26 cellular contexts compared by ENCODE assay signal in genomic region chr12:44031472-44032185, GRCh38.
"Had no signal": no experiment of that assay in that cellular context is flagged by ENCODE, and none has a peak within 500 bp of the region (broad histone marks: within the 10 kb centered on the region; RNA-seq: fewer than 3 reads in every experiment).

No MANE protein-coding gene starts in this region.

- H3K4me2 ChIP-seq: smooth muscle cell had no signal

- H3K27me3 ChIP-seq: ascending aorta, colonic mucosa, dorsolateral prefrontal cortex, esophagus squamous epithelium, heart right ventricle, sigmoid colon, stomach, suprapubic skin, tibial nerve had no signal

- H3K27me3 Mint-ChIP-seq: activated T-cell treated with anti-CD3 and anti-CD28 coated beads, Interleukin-2, amount 50 U/mL, for 24 hours; activated T-helper 17 cell treated with anti-CD3 and anti-CD28 coated beads, Interleukin-2, amount 50 U/mL, for 72 hours; effector memory CD8-positive, alpha-beta T cell; naive thymus-derived CD4-positive, alpha-beta T cell; stimulated activated memory B cell treated with anti-CD40 and anti-IgM and Interleukin-4, amounts not matched to agents 10 μg/mL and 1 μg/mL and 100 μg/mL, for 72 hours had no signal

- H3K36me3 ChIP-seq: ascending aorta, colonic mucosa, heart right ventricle, lower lobe of right lung, sigmoid colon, suprapubic skin, tibial nerve had no signal

- ATAC-seq: activated naive CD4-positive, alpha-beta T cell treated with anti-CD3 and anti-CD28 coated beads, Interleukin-2, amount 50 U/mL, for 72 hours; activated T-helper 17 cell treated with anti-CD3 and anti-CD28 coated beads, Interleukin-2, amount 50 U/mL, for 72 hours; effector memory CD8-positive, alpha-beta T cell; heart right ventricle; lower lobe of right lung; naive thymus-derived CD4-positive, alpha-beta T cell; stimulated activated memory B cell treated with anti-CD40 and anti-IgM and Interleukin-4, amounts not matched to agents 10 μg/mL and 1 μg/mL and 100 μg/mL, for 72 hours; WTC11 had no signal

- H3K27ac Mint-ChIP-seq: activated naive CD4-positive, alpha-beta T cell treated with anti-CD3 and anti-CD28 coated beads, Interleukin-2, amount 50 U/mL, for 72 hours; activated T-cell treated with anti-CD3 and anti-CD28 coated beads, Interleukin-2, amount 50 U/mL, for 24 hours; activated T-helper 17 cell treated with anti-CD3 and anti-CD28 coated beads, Interleukin-2, amount 50 U/mL, for 72 hours; effector memory CD8-positive, alpha-beta T cell; naive thymus-derived CD4-positive, alpha-beta T cell; stimulated activated memory B cell treated with anti-CD40 and anti-IgM and Interleukin-4, amounts not matched to agents 10 μg/mL and 1 μg/mL and 100 μg/mL, for 72 hours; WTC11 had no signal

- H3K4me1 ChIP-seq: ascending aorta, colonic mucosa, esophagus squamous epithelium, heart right ventricle, lower lobe of right lung, sigmoid colon, stomach, suprapubic skin, tibial nerve had no signal

- DNase-seq: activated CD4-positive, alpha-beta T cell treated with anti-CD3 and anti-CD28 coated beads, Interleukin-2, amount 50 U/mL, for 4 hours; activated CD8-positive, alpha-beta memory T cell treated with anti-CD3 and anti-CD28 coated beads for 24 hours; activated CD8-positive, alpha-beta memory T cell treated with anti-CD3 and anti-CD28 coated beads, Interleukin-2, amount 50 U/mL, for 4 hours; activated T-cell treated with anti-CD3 and anti-CD28 coated beads, Interleukin-2, amount 50 U/mL, for 24 hours; colonic mucosa; dorsolateral prefrontal cortex; effector memory CD8-positive, alpha-beta T cell; esophagus squamous epithelium; heart right ventricle; kidney; lower lobe of right lung; naive thymus-derived CD4-positive, alpha-beta T cell; occipital lobe; sigmoid colon; stimulated activated CD4-positive, alpha-beta T cell treated with anti-CD3 and anti-CD28 coated beads, Interleukin-15, amount 100 ng/mL, for 24 hours; stomach; T1000 had no signal

- H3K4me3 ChIP-seq: ascending aorta, colonic mucosa, dorsolateral prefrontal cortex, esophagus squamous epithelium, heart right ventricle, lower lobe of right lung, sigmoid colon, smooth muscle cell, stomach, suprapubic skin, tibial nerve had no signal

- H3K27ac ChIP-seq: ascending aorta, colonic mucosa, dorsolateral prefrontal cortex, esophagus squamous epithelium, heart right ventricle, lower lobe of right lung, sigmoid colon, stomach, suprapubic skin, tibial nerve had no signal

- H3K9me3 Mint-ChIP-seq: activated T-helper 17 cell treated with anti-CD3 and anti-CD28 coated beads, Interleukin-2, amount 50 U/mL, for 72 hours; effector memory CD8-positive, alpha-beta T cell; stimulated activated memory B cell treated with anti-CD40 and anti-IgM and Interleukin-4, amounts not matched to agents 10 μg/mL and 1 μg/mL and 100 μg/mL, for 72 hours had no signal

- H3K4me1 Mint-ChIP-seq: activated T-helper 17 cell treated with anti-CD3 and anti-CD28 coated beads, Interleukin-2, amount 50 U/mL, for 72 hours; naive thymus-derived CD4-positive, alpha-beta T cell; neural crest cell; stimulated activated memory B cell treated with anti-CD40 and anti-IgM and Interleukin-4, amounts not matched to agents 10 μg/mL and 1 μg/mL and 100 μg/mL, for 72 hours; WTC11 had no signal

- H3K4me3 Mint-ChIP-seq: activated T-cell treated with anti-CD3 and anti-CD28 coated beads, Interleukin-2, amount 50 U/mL, for 24 hours; activated T-helper 17 cell treated with anti-CD3 and anti-CD28 coated beads, Interleukin-2, amount 50 U/mL, for 72 hours; effector memory CD8-positive, alpha-beta T cell; naive thymus-derived CD4-positive, alpha-beta T cell; neural crest cell; stimulated activated memory B cell treated with anti-CD40 and anti-IgM and Interleukin-4, amounts not matched to agents 10 μg/mL and 1 μg/mL and 100 μg/mL, for 72 hours; WTC11 had no signal

- H3K9me3 ChIP-seq: colonic mucosa, esophagus squamous epithelium, sigmoid colon, suprapubic skin had no signal
